In genomic region chr12:125890366-125890905, GRCh38 we compare ENCODE assay signal across 15 cellular contexts.
DNase-seq lines count a peak whose midpoint lies in the region; ATAC-seq and TF ChIP-seq lines count a peak whose summit lies in the region.
"Had no signal": no experiment of that assay in that cellular context is flagged by ENCODE, and none has a peak within 500 bp of the region (broad histone marks: within the 10 kb centered on the region; RNA-seq: fewer than 3 reads in every experiment).

No MANE protein-coding gene starts in this region.

- peak overlapping the region in 4 of 5 experiments; percentile 12 to 93 (median 61) for H3K27ac Mint-ChIP-seq in brain
- H3K27ac Mint-ChIP-seq: HFFc6 had no signal

- H3K9me3 ChIP-seq in cardiac muscle cell (ENCODE audit: low read depth) (no peaks in the 10 kb centered on the region), mesenchymal stem cell (ENCODE audit: control insufficient read depth, low read length) (peaks cover 10% of the 10 kb centered on the region)

- peaks cover 4 to 53% (median 7%) of the 10 kb centered on the region in 5 experiments for H3K9me3 Mint-ChIP-seq in brain

- TF ChIP-seq CTCF in brain (conservative IDR thresholded peaks at IDR 0.05), result no peak
- TF ChIP-seq CTCF in cardiac muscle cell (IDR thresholded peaks at IDR 0.05; ENCODE audit: low read depth, low read length), result no peak

- no peak overlapping the region for H4K91ac ChIP-seq in mesenchymal stem cell (ENCODE audit: low read length)

- no peak overlapping the region for H3K4me2 ChIP-seq in mesenchymal stem cell (ENCODE audit: low read length, poor library complexity, severe bottlenecking)
- H3K4me2 ChIP-seq: KMS-11, PC-9 had no signal

- no peaks in the 10 kb centered on the region for H3K79me1 ChIP-seq in mesenchymal stem cell (replicated peaks; ENCODE audit: low read length, poor library complexity, severe bottlenecking)

- H3K36me3 Mint-ChIP-seq in brain, result no peaks in the 10 kb centered on the region

- H2BK12ac ChIP-seq in mesenchymal stem cell (ENCODE audit: low read length in 2 of 2), result no peak overlapping the region

- no peak overlapping the region for H3K18ac ChIP-seq in mesenchymal stem cell (ENCODE audit: low read depth in 1 of 2, low read length in 2 of 2)

- H3K27ac ChIP-seq in cardiac muscle cell, result peak overlapping the region; percentile 92
- peak overlapping the region; percentile 49 for H3K27ac ChIP-seq in mesenchymal stem cell (ENCODE audit: low read length, poor library complexity, severe bottlenecking)
- H3K27ac ChIP-seq: KMS-11, PC-9 had no signal

- DNase-seq in cardiac muscle cell (ENCODE audit: low read depth in 1 of 2, low spot score in 1 of 2) (no peak), mesenchymal stem cell (no peak), superior temporal gyrus (ENCODE audit: extremely low spot score) (peak; percentile 24), NCI-H226 (no peak), islet precursor cell (no peak)
- DNase-seq: EL, HFFc6, NCI-H1092, NCI-H2107, NCI-H69, PC-9 had no signal

- H2BK120ac ChIP-seq in mesenchymal stem cell (ENCODE audit: low read depth, low read length), result no peak overlapping the region

- ATAC-seq in HG02642 (IDR thresholded peaks at IDR 0.05; ENCODE audit: poor library complexity, unreplicated experiment), result no peak
- ATAC-seq: HepG2 had no signal

- no peaks in the 10 kb centered on the region for H3K27me3 Mint-ChIP-seq in brain

- peak overlapping the region in 1 of 5 experiments; percentile 33 for H3K4me3 Mint-ChIP-seq in brain
- H3K4me3 Mint-ChIP-seq: HFFc6 had no signal

- no peak overlapping the region for H3K23ac ChIP-seq in mesenchymal stem cell (ENCODE audit: low read length in 2 of 2)

- H3K14ac ChIP-seq in mesenchymal stem cell (ENCODE audit: low read length in 2 of 2), result no peak overlapping the region

- no peak overlapping the region for H2AK5ac ChIP-seq in mesenchymal stem cell (ENCODE audit: low read length, severe bottlenecking)

- no peak overlapping the region for H3K4ac ChIP-seq in mesenchymal stem cell (ENCODE audit: low read depth in 1 of 2, low read length in 2 of 2)

- no peaks in the 10 kb centered on the region for H3K27me3 ChIP-seq in cardiac muscle cell
- H3K27me3 ChIP-seq in mesenchymal stem cell (ENCODE audit: control insufficient read depth in 1 of 2, insufficient read depth in 1 of 2, low read length in 2 of 2), result no peaks in the 10 kb centered on the region

- peaks cover 38% of the 10 kb centered on the region for H3K4me1 Mint-ChIP-seq in brain

- no peak overlapping the region for H2BK5ac ChIP-seq in mesenchymal stem cell (ENCODE audit: low read depth, low read length, poor library complexity, severe bottlenecking)

- whole genome bisulfite sequencing in mesenchymal stem cell, result 79% methylated on average over 6 of the region's 7 CpGs

- H3K4me1 ChIP-seq in cardiac muscle cell (ENCODE audit: low read depth) (peaks cover 20% of the 10 kb centered on the region), mesenchymal stem cell (ENCODE audit: control insufficient read depth, insufficient read depth, low read depth, low read length) (peaks cover 3% of the 10 kb centered on the region)

- H3K4me3 ChIP-seq in cardiac muscle cell, result no peak overlapping the region
- no peak overlapping the region for H3K4me3 ChIP-seq in mesenchymal stem cell (ENCODE audit: insufficient read depth in 1 of 2, low read depth in 1 of 2, low read length in 2 of 2)
- H3K4me3 ChIP-seq: PC-9 had no signal

- H2BK15ac ChIP-seq in mesenchymal stem cell (ENCODE audit: low read depth, poor library complexity, severe bottlenecking), result no peak overlapping the region

- no peaks in the 10 kb centered on the region for H3K36me3 ChIP-seq in cardiac muscle cell
- no peaks in the 10 kb centered on the region for H3K36me3 ChIP-seq in mesenchymal stem cell (ENCODE audit: control insufficient read depth in 1 of 2, insufficient read depth in 2 of 2, low read depth in 1 of 2, low read length in 2 of 2)

- no peak overlapping the region for H4K8ac ChIP-seq in mesenchymal stem cell (ENCODE audit: low read length)

- no peak overlapping the region for H2AFZ ChIP-seq in mesenchymal stem cell (ENCODE audit: low read depth, low read length)
- H2AFZ ChIP-seq: PC-9 had no signal

- no peak overlapping the region for H3K9ac ChIP-seq in mesenchymal stem cell (ENCODE audit: low read length)
- H3K9ac ChIP-seq: KMS-11 had no signal
